ENCODE assay signal across 14 cellular contexts in genomic region chr11:131840542-131840941, GRCh38.
A peak's percentile ranks its signal among the peaks of the same experiment; 100 is the strongest.
DNase-seq lines count a peak whose midpoint lies in the region; ATAC-seq and TF ChIP-seq lines count a peak whose summit lies in the region.
"Had no signal": no experiment of that assay in that cellular context is flagged by ENCODE, and none has a peak within 500 bp of the region (broad histone marks: within the 10 kb centered on the region; RNA-seq: fewer than 3 reads in every experiment).

No MANE protein-coding gene starts in this region.

- no peak for TF ChIP-seq CTCF in prostate gland (IDR thresholded peaks at IDR 0.05)

- peaks cover 22% of the 10 kb centered on the region for H3K4me1 Mint-ChIP-seq in dendritic cell treated with granulocyte-macrophage colony-stimulating factor and Interleukin-4, amounts not matched to agents 40 ng/mL and 50 ng/mL, for 4 days (ENCODE audit: low read depth)
- H3K4me1 Mint-ChIP-seq: CD4-positive, alpha-beta memory T cell had no signal

- H3K27me3 Mint-ChIP-seq in dendritic cell treated with granulocyte-macrophage colony-stimulating factor and Interleukin-4, amounts not matched to agents 40 ng/mL and 50 ng/mL, for 4 days: no peaks in the 10 kb centered on the region

- H3K36me3 Mint-ChIP-seq in dendritic cell treated with granulocyte-macrophage colony-stimulating factor and Interleukin-4, amounts not matched to agents 40 ng/mL and 50 ng/mL, for 4 days (ENCODE audit: low read depth): no peaks in the 10 kb centered on the region
- H3K36me3 Mint-ChIP-seq: CD4-positive, alpha-beta memory T cell had no signal

- DNase-seq in NOMO-1 (lab: John Stamatoyannopoulos, UW; ENCODE audit: unreplicated experiment in 2 of 2): peak; percentile 23 to 25
- DNase-seq in NOMO-1 treated with dmso at 0.1 percent for 144 hours (lab: John Stamatoyannopoulos, UW; ENCODE audit: unreplicated experiment): no peak
- DNase-seq in NOMO-1 treated with DMSO at 0.1 percent for 48 hours (lab: John Stamatoyannopoulos, UW; ENCODE audit: unreplicated experiment): peak; percentile 19
- no peak for DNase-seq in prostate gland (ENCODE audit: low spot score)
- DNase-seq in NCI-H1930 (lab: John Stamatoyannopoulos, UW): no peak
- DNase-seq: 8988T; AML-193; CD4-positive, alpha-beta memory T cell; DMS79; EL had no signal

- H3K4me1 ChIP-seq in prostate gland (replicated peaks): no peaks in the 10 kb centered on the region
- H3K4me1 ChIP-seq: BLaER1, HAP-1 had no signal

- no peaks in the 10 kb centered on the region for H3K27me3 ChIP-seq in prostate gland (replicated peaks; ENCODE audit: insufficient read depth)
- H3K27me3 ChIP-seq: BLaER1 had no signal

- no peak overlapping the region for H3K4me3 ChIP-seq in prostate gland
- H3K4me3 ChIP-seq: BLaER1, HAP-1 had no signal

- ATAC-seq in HG03342 (IDR thresholded peaks at IDR 0.05; ENCODE audit: unreplicated experiment): no peak

- no peaks in the 10 kb centered on the region for H3K9me3 ChIP-seq in prostate gland
- H3K9me3 ChIP-seq: BLaER1, HAP-1 had no signal

- 70% methylated on average over 3 of the region's 3 CpGs for WGBS in prostate gland

- TF ChIP-seq POLR2A in prostate gland (IDR thresholded peaks at IDR 0.05): no peak

- H3K4me3 Mint-ChIP-seq in dendritic cell treated with granulocyte-macrophage colony-stimulating factor and Interleukin-4, amounts not matched to agents 40 ng/mL and 50 ng/mL, for 4 days: no peak overlapping the region
- H3K4me3 Mint-ChIP-seq: CD4-positive, alpha-beta memory T cell had no signal

- H3K27ac ChIP-seq in prostate gland: no peak overlapping the region
- H3K27ac ChIP-seq: BLaER1 had no signal

- H3K9me3 Mint-ChIP-seq in dendritic cell treated with granulocyte-macrophage colony-stimulating factor and Interleukin-4, amounts not matched to agents 40 ng/mL and 50 ng/mL, for 4 days: no peaks in the 10 kb centered on the region

- no peaks in the 10 kb centered on the region for H3K36me3 ChIP-seq in prostate gland
- H3K36me3 ChIP-seq: BLaER1, HAP-1 had no signal

- peak overlapping the region; percentile 26 for H3K27ac Mint-ChIP-seq in dendritic cell treated with granulocyte-macrophage colony-stimulating factor and Interleukin-4, amounts not matched to agents 40 ng/mL and 50 ng/mL, for 4 days
- H3K27ac Mint-ChIP-seq: CD4-positive, alpha-beta memory T cell had no signal

- intact Hi-C loops in dendritic cell treated with granulocyte-macrophage colony-stimulating factor and Interleukin-4, amounts not matched to agents 40 ng/mL and 50 ng/mL, for 4 days (cut with micrococcal nuclease): no loop called here
- intact Hi-C loops in prostate gland (cut with DNase I): no loop called here

Comparison
In these comparisons a context has a peak if more than half of its experiments do, and no peak if none do; other contexts are left out.
1. DNase-seq: peak in NOMO-1 (2 of 2) and NOMO-1 treated with DMSO at 0.1 percent for 48 hours (single experiment); none in NOMO-1 treated with dmso at 0.1 percent for 144 hours (single experiment), prostate gland (single experiment) and NCI-H1930 (0 of 2).